In genomic region chr10:80468806-80469421, GRCh38 we compare ENCODE assay signal across 8 cellular contexts. TPM values are rescaled to one million over a fixed set of nuclear protein-coding genes. Genes with fewer than 3 reads are reported as not detected.
DNase-seq lines count a peak whose midpoint lies in the region; ATAC-seq and TF ChIP-seq lines count a peak whose summit lies in the region.
"Had no signal": no experiment of that assay in that cellular context is flagged by ENCODE, and none has a peak within 500 bp of the region (broad histone marks: within the 10 kb centered on the region; RNA-seq: fewer than 3 reads in every experiment).

No MANE protein-coding gene starts in this region.

- ATAC-seq in sciatic nerve, result no peak
- no peak for ATAC-seq in HG02678 (IDR thresholded peaks at IDR 0.05; ENCODE audit: unreplicated experiment)
- no peak for ATAC-seq in GM18909 (IDR thresholded peaks at IDR 0.05; ENCODE audit: poor library complexity, unreplicated experiment)
- no peak for ATAC-seq in GM21390 (IDR thresholded peaks at IDR 0.05; ENCODE audit: unreplicated experiment)

- H3K36me3 ChIP-seq in OCI-LY7 (ENCODE audit: insufficient read depth, low read length), result peaks cover 27% of the 10 kb centered on the region

- no peak overlapping the region for H2AFZ ChIP-seq in OCI-LY7 (ENCODE audit: low read length)

- H3K27me3 Mint-ChIP-seq in endothelial cell (ENCODE audit: unreplicated experiment), result peaks cover 6% of the 10 kb centered on the region

- H3K4me3 ChIP-seq in OCI-LY7 (ENCODE audit: low read depth, low read length, poor library complexity, severe bottlenecking), result peak overlapping the region; percentile 52

- DNase-seq in DMS53 (lab: John Stamatoyannopoulos, UW) (peak; percentile 72), OCI-LY7 (ENCODE audit: low spot score) (no peak), endothelial cell (ENCODE audit: low spot score) (no peak), sciatic nerve (ENCODE audit: low spot score) (peak; percentile 45)
- DNase-seq: NCI-H1930 had no signal

- no peaks in the 10 kb centered on the region for H3K9me2 ChIP-seq in OCI-LY7 (ENCODE audit: insufficient read depth, low read length)

- CTCF ChIA-PET in OCI-LY7 (lab: Charles Lee; ENCODE audit: unreplicated experiment), result no interaction called here

- H3K27ac ChIP-seq in OCI-LY7 (ENCODE audit: low read depth, low read length, poor library complexity, severe bottlenecking), result peak overlapping the region; percentile 93

- POLR2A ChIA-PET in OCI-LY7 (lab: Charles Lee), result interaction anchor here (0.7 to 1.1 kb wide), 3 partner anchors 10 to 18 kb away, joined by 3 to 5 read pairs (median 4); no protein-coding TSS in a partner anchor

- H4K20me1 ChIP-seq in OCI-LY7 (ENCODE audit: insufficient read depth, low read length), result no peaks in the 10 kb centered on the region

- no peak overlapping the region for H3K4me3 Mint-ChIP-seq in endothelial cell (ENCODE audit: unreplicated experiment)

- H3K27ac Mint-ChIP-seq in endothelial cell (ENCODE audit: unreplicated experiment), result peak overlapping the region; percentile 99

- no peaks in the 10 kb centered on the region for H3K9me3 Mint-ChIP-seq in endothelial cell (ENCODE audit: unreplicated experiment)

- H3K36me3 Mint-ChIP-seq in endothelial cell (ENCODE audit: low read depth, unreplicated experiment), result peaks cover 17% of the 10 kb centered on the region

- H3K4me1 Mint-ChIP-seq in endothelial cell (ENCODE audit: unreplicated experiment), result peaks cover 67% of the 10 kb centered on the region

- peak overlapping the region; percentile 84 for H3K4me2 ChIP-seq in OCI-LY7 (ENCODE audit: low read length)

- TF ChIP-seq CTCF in OCI-LY7 (conservative IDR thresholded peaks at IDR 0.05; ENCODE audit: low read length), result no peak
- TF ChIP-seq CTCF in endothelial cell (IDR thresholded peaks at IDR 0.05; ENCODE audit: unreplicated experiment), result no peak

- peaks cover 93% of the 10 kb centered on the region for H3K79me2 ChIP-seq in OCI-LY7 (ENCODE audit: insufficient read depth, low read depth, low read length)

- BruUV-seq in OCI-LY7 (replicated peaks; lab: Mats Ljungman, UMichigan), result no TSS peak

- H3K9me3 ChIP-seq in OCI-LY7 (ENCODE audit: low read length), result no peaks in the 10 kb centered on the region

- intact Hi-C loops in OCI-LY7 (cut with micrococcal nuclease; ENCODE audit: unreplicated experiment) (loop anchor here (10.0 kb wide), 1 partner anchor 1224 kb away; no protein-coding TSS in a partner anchor), sciatic nerve (cut with DNase I) (no loop called here)

- peaks cover 97% of the 10 kb centered on the region for H3K4me1 ChIP-seq in OCI-LY7 (ENCODE audit: insufficient read depth, low read length, poor library complexity, severe bottlenecking)

RNA-seq across cellular contexts. Expression of gene TSPAN14, which starts 14.8 kb away (rescaled TPM):
- total RNA-seq in OCI-LY7 (2014; rRNA removed; shearing (Covaris generic)), result 15.5 and 17.0 TPM in 2 replicates
- 33.4 and 33.6 TPM in 2 replicates for total RNA-seq in OCI-LY7 (2022)
- 147 TPM for total RNA-seq in endothelial cell (ENCODE audit: unreplicated experiment)
- 103 TPM for total RNA-seq in sciatic nerve

Comparison
In these comparisons a context has a peak if more than half of its experiments do, and no peak if none do; other contexts are left out.
1. DNase-seq: peak in DMS53 (single experiment) and sciatic nerve (single experiment); none in OCI-LY7 (single experiment) and endothelial cell (single experiment).